Comparison of ENCODE assay signal across 1 cellular context in the genomic region with DNA sequence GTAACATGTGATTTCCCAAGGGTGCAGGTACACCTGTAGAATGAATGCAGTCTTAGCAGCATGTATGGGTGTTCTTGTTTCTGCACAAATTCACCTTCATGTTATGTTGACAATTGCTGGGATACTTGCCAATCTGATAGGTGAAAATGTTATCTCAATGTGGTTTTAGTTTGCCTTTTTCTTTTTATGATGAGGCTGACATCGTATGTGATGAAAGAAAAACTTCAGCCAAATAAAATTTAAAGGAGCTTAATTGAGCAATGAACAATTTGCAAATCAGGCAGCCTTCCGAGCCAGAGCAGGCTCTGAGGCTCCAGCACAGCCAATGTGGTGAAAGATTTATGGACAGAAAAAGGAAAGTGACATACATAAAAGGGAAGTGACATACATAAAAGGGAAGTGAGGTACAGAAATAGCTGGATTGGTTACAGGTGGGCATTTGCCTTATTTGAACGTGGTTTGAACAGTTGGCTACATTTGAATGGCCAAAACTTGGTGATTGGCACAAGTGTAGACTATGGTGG.
TF ChIP-seq lines count a peak whose summit lies in the region.

No MANE protein-coding gene starts in this region.

TF ChIP-seq in GM23338, 12 proteins besides CTCF, POLR2A, EP300 and RAD21 (continued from another document):
- TF ChIP-seq ETS1 (IDR thresholded peaks at IDR 0.05) = no peak
